13 cellular contexts compared by ENCODE assay signal in genomic region chr2:223846524-223846923, GRCh38. TPM values are rescaled to one million over a fixed set of nuclear protein-coding genes. Genes with fewer than 3 reads are reported as not detected.
DNase-seq lines count a peak whose midpoint lies in the region; ATAC-seq and TF ChIP-seq lines count a peak whose summit lies in the region.
"Had no signal": no experiment of that assay in that cellular context is flagged by ENCODE, and none has a peak within 500 bp of the region (broad histone marks: within the 10 kb centered on the region; RNA-seq: fewer than 3 reads in every experiment).

No MANE protein-coding gene starts in this region.

- no peaks in the 10 kb centered on the region for H4K20me1 ChIP-seq in SK-N-SH (ENCODE audit: insufficient read depth)

- no peak for ATAC-seq in stimulated activated memory B cell treated with anti-CD40 and anti-IgM and Interleukin-4, amounts not matched to agents 10 μg/mL and 1 μg/mL and 100 μg/mL, for 72 hours
- ATAC-seq in GM18858 (IDR thresholded peaks at IDR 0.05; ENCODE audit: unreplicated experiment), result no peak
- ATAC-seq in HG03469 (IDR thresholded peaks at IDR 0.05; ENCODE audit: unreplicated experiment), result no peak
- no peak for ATAC-seq in activated CD8-positive, alpha-beta T cell treated with anti-CD3 and anti-CD28 coated beads, Interleukin-2, amount 10 ng/mL, durations not matched to agents 7 days and 5 days

- TF ChIP-seq EP300 in SK-N-SH (IDR thresholded peaks at IDR 0.05; ENCODE audit: borderline replicate concordance in 1 of 2, low read depth in 1 of 2, low read length in 1 of 2), result no peak

- peak; percentile 43 for DNase-seq in GM04504 (ENCODE audit: low read depth)
- DNase-seq in SK-N-SH, result no peak
- DNase-seq in fibroblast of the conjunctiva (ENCODE audit: low read depth), result peak; percentile 18
- DNase-seq in activated CD8-positive, alpha-beta T cell treated with anti-CD3 and anti-CD28 coated beads, Interleukin-2, amount 10 ng/mL, durations not matched to agents 7 days and 5 days, result no peak
- DNase-seq: DND-41; effector CD8-positive, alpha-beta T cell; NK-92 treated with Interleukin-12 subunit alpha and Interleukin-12 subunit beta, amount 100 ng/mL, for 24 hours; stimulated activated CD4-positive, alpha-beta T cell treated with anti-CD3 and anti-CD28 coated beads, Interleukin-15, amount 100 ng/mL, for 24 hours; T-helper 1 cell had no signal

- H3K27ac Mint-ChIP-seq in stimulated activated memory B cell treated with anti-CD40 and anti-IgM and Interleukin-4, amounts not matched to agents 10 μg/mL and 1 μg/mL and 100 μg/mL, for 72 hours, result peak overlapping the region; percentile 7
- H3K27ac Mint-ChIP-seq in activated CD8-positive, alpha-beta T cell treated with anti-CD3 and anti-CD28 coated beads, Interleukin-2, amount 10 ng/mL, durations not matched to agents 7 days and 5 days, result no peak overlapping the region
- H3K27ac Mint-ChIP-seq: activated naive CD8-positive, alpha-beta T cell had no signal

- no peaks in the 10 kb centered on the region for H3K27me3 ChIP-seq in SK-N-SH (ENCODE audit: insufficient read depth)

- CTCF ChIA-PET in SK-N-SH (lab: Yijun Ruan, JAX), result no interaction called here
- CTCF ChIA-PET in activated CD8-positive, alpha-beta T cell treated with anti-CD3 and anti-CD28 coated beads, Interleukin-2, amount 10 ng/mL, durations not matched to agents 7 days and 5 days (lab: Charles Lee), result no interaction called here

- peaks cover 49% of the 10 kb centered on the region for H3K36me3 Mint-ChIP-seq in stimulated activated memory B cell treated with anti-CD40 and anti-IgM and Interleukin-4, amounts not matched to agents 10 μg/mL and 1 μg/mL and 100 μg/mL, for 72 hours
- H3K36me3 Mint-ChIP-seq in activated CD8-positive, alpha-beta T cell treated with anti-CD3 and anti-CD28 coated beads, Interleukin-2, amount 10 ng/mL, durations not matched to agents 7 days and 5 days (ENCODE audit: low read depth), result peaks cover 37% of the 10 kb centered on the region

- peak overlapping the region in 1 of 2 experiments; percentile 75; a peak in 2 of 4 replicates for H3K27ac ChIP-seq in SK-N-SH (ENCODE audit: low read depth in 2 of 2, low read length in 1 of 2)

- no peak overlapping the region for H2AFZ ChIP-seq in SK-N-SH (ENCODE audit: low read depth)

- no peak overlapping the region for H3K4me3 Mint-ChIP-seq in stimulated activated memory B cell treated with anti-CD40 and anti-IgM and Interleukin-4, amounts not matched to agents 10 μg/mL and 1 μg/mL and 100 μg/mL, for 72 hours
- H3K4me3 Mint-ChIP-seq in activated CD8-positive, alpha-beta T cell treated with anti-CD3 and anti-CD28 coated beads, Interleukin-2, amount 10 ng/mL, durations not matched to agents 7 days and 5 days, result no peak overlapping the region
- H3K4me3 Mint-ChIP-seq: activated naive CD8-positive, alpha-beta T cell had no signal

- H3K79me2 ChIP-seq in SK-N-SH (ENCODE audit: insufficient read depth), result no peaks in the 10 kb centered on the region

- H3K9ac ChIP-seq in SK-N-SH, result no peak overlapping the region

- no peaks in the 10 kb centered on the region for H3K9me2 ChIP-seq in SK-N-SH

- H3K4me1 ChIP-seq in SK-N-SH (ENCODE audit: control insufficient read depth in 1 of 2, insufficient read depth in 2 of 2, low read depth in 1 of 2, low read length in 1 of 2), result peaks cover 0 to 7% of the 10 kb centered on the region in 2 experiments; a peak in 1 of 4 replicates

- peaks cover 15% of the 10 kb centered on the region for H3K9me3 Mint-ChIP-seq in stimulated activated memory B cell treated with anti-CD40 and anti-IgM and Interleukin-4, amounts not matched to agents 10 μg/mL and 1 μg/mL and 100 μg/mL, for 72 hours
- peaks cover 23% of the 10 kb centered on the region for H3K9me3 Mint-ChIP-seq in activated CD8-positive, alpha-beta T cell treated with anti-CD3 and anti-CD28 coated beads, Interleukin-2, amount 10 ng/mL, durations not matched to agents 7 days and 5 days (ENCODE audit: insufficient read depth)

- H3K4me1 Mint-ChIP-seq in stimulated activated memory B cell treated with anti-CD40 and anti-IgM and Interleukin-4, amounts not matched to agents 10 μg/mL and 1 μg/mL and 100 μg/mL, for 72 hours, result peaks cover 9% of the 10 kb centered on the region
- H3K4me1 Mint-ChIP-seq in activated CD8-positive, alpha-beta T cell treated with anti-CD3 and anti-CD28 coated beads, Interleukin-2, amount 10 ng/mL, durations not matched to agents 7 days and 5 days (ENCODE audit: low read depth), result peaks cover 29% of the 10 kb centered on the region

- no peak for TF ChIP-seq RAD21 in SK-N-SH (IDR thresholded peaks at IDR 0.05; ENCODE audit: low read length)

- H3K27me3 Mint-ChIP-seq in stimulated activated memory B cell treated with anti-CD40 and anti-IgM and Interleukin-4, amounts not matched to agents 10 μg/mL and 1 μg/mL and 100 μg/mL, for 72 hours, result no peaks in the 10 kb centered on the region
- no peaks in the 10 kb centered on the region for H3K27me3 Mint-ChIP-seq in activated CD8-positive, alpha-beta T cell treated with anti-CD3 and anti-CD28 coated beads, Interleukin-2, amount 10 ng/mL, durations not matched to agents 7 days and 5 days (ENCODE audit: low read depth)
- H3K27me3 Mint-ChIP-seq: activated naive CD8-positive, alpha-beta T cell had no signal

- TF ChIP-seq CTCF in SK-N-SH (IDR thresholded peaks at IDR 0.05), result no peak

- WGBS in SK-N-SH (ENCODE audit: low lambda C conversion rate), result 17% methylated on average over 1 of the region's 1 CpG

- POLR2A ChIA-PET in SK-N-SH (lab: Yijun Ruan, JAX), result no interaction called here
- POLR2A ChIA-PET in activated CD8-positive, alpha-beta T cell treated with anti-CD3 and anti-CD28 coated beads, Interleukin-2, amount 10 ng/mL, durations not matched to agents 7 days and 5 days (lab: Charles Lee), result interaction anchor here (0.6 kb wide), 1 partner anchor 19 kb away, joined by 3 read pairs; no protein-coding TSS in a partner anchor

- peaks cover 6% of the 10 kb centered on the region for H3F3A ChIP-seq in SK-N-SH (replicated peaks; ENCODE audit: insufficient read depth)

- peaks cover 0 to 6% of the 10 kb centered on the region in 2 experiments for H3K36me3 ChIP-seq in SK-N-SH (replicated peaks in 1 of 2; ENCODE audit: control insufficient read depth in 1 of 2, insufficient read depth in 2 of 2, low read length in 1 of 2)

- no peaks in the 10 kb centered on the region for H3K9me3 ChIP-seq in SK-N-SH

- H3K4me2 ChIP-seq in SK-N-SH, result no peak overlapping the region

- H3K4me3 ChIP-seq in SK-N-SH (ENCODE audit: low read depth in 2 of 2, low read length in 1 of 2), result no peak overlapping the region

TF ChIP-seq in SK-N-SH, 30 proteins besides CTCF, POLR2A, EP300 and RAD21 (continues in another document):
- TF ChIP-seq TCF12 (IDR thresholded peaks at IDR 0.05) (peak; percentile 43; the same call in 1 of the 2 replicates), RCOR1 (IDR thresholded peaks at IDR 0.05; ENCODE audit: low read length) (no peak), GATA2 (CRISPR knock-in tag; IDR thresholded peaks at IDR 0.05) (no peak), CHD2 (IDR thresholded peaks at IDR 0.05; ENCODE audit: low read length, partially characterized antibody) (no peak), USF2 (IDR thresholded peaks at IDR 0.05; ENCODE audit: borderline replicate concordance, low read depth, low read length) (no peak), SMC3 (IDR thresholded peaks at IDR 0.05; ENCODE audit: low read depth, low read length) (no peak), MAX (IDR thresholded peaks at IDR 0.05; ENCODE audit: low read depth) (no peak), SIN3A (IDR thresholded peaks at IDR 0.05; ENCODE audit: borderline replicate concordance, low read depth, low read length) (no peak), FOSL2 (IDR thresholded peaks at IDR 0.05; ENCODE audit: borderline replicate concordance, low read depth) (peak; percentile 60; the same call in 1 of the 2 replicates), MEF2A (IDR thresholded peaks at IDR 0.05; ENCODE audit: borderline replicate concordance, low read depth) (no peak), FOXJ3 (CRISPR knock-in tag; IDR thresholded peaks at IDR 0.05) (no peak), POLR2AphosphoS5 (IDR thresholded peaks at IDR 0.05; ENCODE audit: low read depth, low read length) (no peak), NFIC (IDR thresholded peaks at IDR 0.05; ENCODE audit: borderline replicate concordance) (no peak), GABPA (IDR thresholded peaks at IDR 0.05; ENCODE audit: low read depth) (no peak)
- TF ChIP-seq, protein P1, sequence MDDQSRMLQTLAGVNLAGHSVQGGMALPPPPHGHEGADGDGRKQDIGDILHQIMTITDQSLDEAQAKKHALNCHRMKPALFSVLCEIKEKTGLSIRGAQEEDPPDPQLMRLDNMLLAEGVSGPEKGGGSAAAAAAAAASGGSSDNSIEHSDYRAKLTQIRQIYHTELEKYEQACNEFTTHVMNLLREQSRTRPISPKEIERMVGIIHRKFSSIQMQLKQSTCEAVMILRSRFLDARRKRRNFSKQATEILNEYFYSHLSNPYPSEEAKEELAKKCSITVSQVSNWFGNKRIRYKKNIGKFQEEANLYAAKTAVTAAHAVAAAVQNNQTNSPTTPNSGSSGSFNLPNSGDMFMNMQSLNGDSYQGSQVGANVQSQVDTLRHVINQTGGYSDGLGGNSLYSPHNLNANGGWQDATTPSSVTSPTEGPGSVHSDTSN (IDR thresholded peaks at IDR 0.05), result peak; percentile 81
- TF ChIP-seq, protein P2, sequence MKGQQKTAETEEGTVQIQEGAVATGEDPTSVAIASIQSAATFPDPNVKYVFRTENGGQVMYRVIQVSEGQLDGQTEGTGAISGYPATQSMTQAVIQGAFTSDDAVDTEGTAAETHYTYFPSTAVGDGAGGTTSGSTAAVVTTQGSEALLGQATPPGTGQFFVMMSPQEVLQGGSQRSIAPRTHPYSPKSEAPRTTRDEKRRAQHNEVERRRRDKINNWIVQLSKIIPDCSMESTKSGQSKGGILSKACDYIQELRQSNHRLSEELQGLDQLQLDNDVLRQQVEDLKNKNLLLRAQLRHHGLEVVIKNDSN (IDR thresholded peaks at IDR 0.05; ENCODE audit: borderline replicate concordance, low read depth), result no peak

RNA-seq across cellular contexts. Expression of gene AP1S3, which starts 9.1 kb away (rescaled TPM):
- polyA plus RNA-seq in SK-N-SH (2012; rRNA removed), result 4.8 and 6.1 TPM in 2 replicates
- polyA plus RNA-seq in SK-N-SH (2012; cell fraction: cytosol; rRNA removed), result 7.2 and 7.7 TPM in 2 replicates
- 1.6 and 4.1 TPM in 2 replicates for polyA plus RNA-seq in SK-N-SH (2012; cell fraction: nucleus; rRNA removed)
- 1 to 10 TPM; 9.1 TPM for total RNA-seq in activated CD8-positive, alpha-beta T cell treated with anti-CD3 and anti-CD28 coated beads, Interleukin-2, amount 10 ng/mL, durations not matched to agents 7 days and 5 days

Comparison
In these comparisons a context has a peak if more than half of its experiments do, and no peak if none do; other contexts are left out.
1. DNase-seq: peak in GM04504 (single experiment) and fibroblast of the conjunctiva (single experiment); none in SK-N-SH (single experiment) and activated CD8-positive, alpha-beta T cell treated with anti-CD3 and anti-CD28 coated beads, Interleukin-2, amount 10 ng/mL, durations not matched to agents 7 days and 5 days (single experiment).